In the genomic region with DNA sequence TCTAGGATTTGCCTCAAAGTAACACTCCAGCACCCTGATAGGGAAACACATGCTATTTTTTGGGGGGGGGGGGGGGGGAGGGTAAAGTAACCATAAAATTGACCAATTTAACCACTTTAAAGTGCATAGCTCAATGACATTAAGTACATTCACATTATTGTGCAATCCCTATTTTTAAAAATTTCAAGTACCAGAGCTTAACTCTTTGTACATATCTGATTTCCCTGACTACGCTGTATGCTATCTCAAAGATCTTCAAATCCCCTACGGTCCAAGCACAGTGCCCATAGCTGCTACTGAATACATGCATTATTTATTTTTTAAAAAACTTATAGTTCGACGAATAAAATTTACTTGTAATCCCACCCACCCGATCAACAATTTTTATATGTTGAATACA, we compare ENCODE assay signal across 21 cellular contexts.
DNase-seq lines count a peak whose midpoint lies in the region; ATAC-seq, FAIRE-seq and TF ChIP-seq lines count a peak whose summit lies in the region.
"Had no signal": no experiment of that assay in that cellular context is flagged by ENCODE, and none has a peak within 500 bp of the region (broad histone marks: within the 10 kb centered on the region; RNA-seq: fewer than 3 reads in every experiment).

No MANE protein-coding gene starts in this region.

- H3K14ac ChIP-seq in H1 (ENCODE audit: insufficient read length) = no peak overlapping the region

- 98% methylated on average over 5 of the region's 5 CpGs for WGBS in HepG2 (ENCODE audit: low lambda C conversion rate)
- WGBS in right lobe of liver (ENCODE audit: insufficient coverage, low coverage, low lambda C conversion rate, missing lambda C conversion rate) = 94% methylated on average over 5 of the region's 5 CpGs
- WGBS in H1 (ENCODE audit: extremely low coverage in 1 of 2, insufficient coverage in 1 of 2, insufficient read length in 1 of 2, insufficient replicate concordance in 2 of 2, low coverage in 1 of 2, low lambda C conversion rate in 2 of 2, missing lambda C conversion rate in 1 of 2), 2 experiments = 84% methylated on average over 5 of the region's 5 CpGs; no CpG with 5 or more reads in 1 of the 2 experiments
- WGBS in right cardiac atrium = 99% methylated on average over 5 of the region's 5 CpGs

- H4K5ac ChIP-seq in H1 (ENCODE audit: insufficient read length, low read depth, low read length) = no peak overlapping the region

- no peak for TF ChIP-seq POLR2A in HepG2 (IDR thresholded peaks at IDR 0.05; ENCODE audit: insufficient read depth in 1 of 2, low read depth in 2 of 2, low read length in 2 of 2)
- TF ChIP-seq POLR2A in right lobe of liver (IDR thresholded peaks at IDR 0.05) = no peak
- TF ChIP-seq POLR2A in H1 (IDR thresholded peaks at IDR 0.05; ENCODE audit: control extremely low read depth in 1 of 2, low read depth in 2 of 2, low read length in 2 of 2) = no peak

- no peak for FAIRE-seq in HepG2 (lab: Jason Lieb, UNC)
- FAIRE-seq in H1 (lab: Jason Lieb, UNC) = no peak
- FAIRE-seq: GM12891, GM18507 had no signal

- H3K27ac ChIP-seq in HepG2 (ENCODE audit: extremely low read length, insufficient read depth, low read length) (no peak overlapping the region), right lobe of liver (no peak overlapping the region), SK-N-MC (no peak overlapping the region), H1 (ENCODE audit: low read depth, low read length) (no peak overlapping the region), right cardiac atrium (ENCODE audit: low read length) (no peak overlapping the region)
- H3K27ac ChIP-seq: 22Rv1 had no signal

- in situ Hi-C loops in HepG2 (cut with HindIII; ENCODE audit: extremely low pct_ligation_motif_present, low pct_unique_long_range_greater_than_20kb) = no loop called here
- in situ Hi-C loops in ACHN (cut with HindIII; ENCODE audit: low pct_ligation_motif_present, low pct_unique_long_range_greater_than_20kb, low sequenced_read_pairs) = no loop called here

- no peak overlapping the region for H2BK20ac ChIP-seq in H1 (ENCODE audit: low read length)

- no peak overlapping the region for H3K23ac ChIP-seq in H1 (ENCODE audit: insufficient read length)

- peaks cover 1% of the 10 kb centered on the region for H3K4me1 Mint-ChIP-seq in activated T-cell treated with anti-CD3 and anti-CD28 coated beads, Interleukin-2, amount 50 U/mL, for 24 hours (ENCODE audit: low read depth)

- H2BK120ac ChIP-seq in H1 (replicated peaks; ENCODE audit: low read depth, low read length) = no peak overlapping the region

- H2BK12ac ChIP-seq in H1 (ENCODE audit: low read depth, low read length) = no peak overlapping the region

- DNase-seq in HepG2 (ENCODE audit: low spot score) (no peak), right lobe of liver (no peak), SK-N-MC (ENCODE audit: low read depth, low spot score) (peak; percentile 32), H1 (ENCODE audit: low read depth in 1 of 2, low spot score in 2 of 2) (no peak), ACHN (no peak), right cardiac atrium (no peak)
- no peak for DNase-seq in activated T-cell treated with anti-CD3 and anti-CD28 coated beads, Interleukin-2, amount 50 U/mL, for 24 hours
- DNase-seq: C1 segment of cervical spinal cord; Calu3; CD4-positive, alpha-beta memory T cell; COR-L47; DMS53; DMS79 treated with DMSO at 0.1 percent for 48 hours; GF-D8; GOT3; H7; HCEC 1CT had no signal

- no peaks in the 10 kb centered on the region for H4K20me1 ChIP-seq in HepG2 (ENCODE audit: insufficient read depth, low read length)
- no peaks in the 10 kb centered on the region for H4K20me1 ChIP-seq in H1 (replicated peaks in 1 of 2; ENCODE audit: control insufficient read depth in 1 of 2, insufficient read depth in 2 of 2, low read length in 2 of 2)

- H3K4ac ChIP-seq in H1 (replicated peaks; ENCODE audit: insufficient read length, low read depth, low read length) = no peak overlapping the region

- H4K91ac ChIP-seq in H1 (replicated peaks; ENCODE audit: insufficient read length, low read length) = no peak overlapping the region

- no peak overlapping the region for H3K27ac Mint-ChIP-seq in activated T-cell treated with anti-CD3 and anti-CD28 coated beads, Interleukin-2, amount 50 U/mL, for 24 hours
- H3K27ac Mint-ChIP-seq: CD4-positive, alpha-beta memory T cell had no signal

- H2BK15ac ChIP-seq in H1 (ENCODE audit: low read length) = no peak overlapping the region

- POLR2A ChIA-PET in HepG2 (lab: Yijun Ruan, JAX) = no interaction called here
- POLR2A ChIA-PET in H1 (lab: Charles Lee; ENCODE audit: partially characterized antibody) = no interaction called here

- H4K8ac ChIP-seq in H1 (ENCODE audit: extremely low read depth, insufficient read depth, low read length) = no peak overlapping the region

- H2AK5ac ChIP-seq in H1 (ENCODE audit: low read depth, low read length) = no peak overlapping the region

- H3K4me3 ChIP-seq in HepG2 (replicated peaks in 1 of 3; ENCODE audit: insufficient read depth in 1 of 3, low read depth in 2 of 3, low read length in 3 of 3) (no peak overlapping the region), right lobe of liver (no peak overlapping the region), SK-N-MC (no peak overlapping the region), H1 (ENCODE audit: extremely low read depth in 1 of 4, insufficient read depth in 2 of 4, low read depth in 3 of 4, low read length in 4 of 4) (no peak overlapping the region), right cardiac atrium (ENCODE audit: low read length) (no peak overlapping the region)

- H3K9me3 ChIP-seq in HepG2 (ENCODE audit: low read length) = no peaks in the 10 kb centered on the region
- no peaks in the 10 kb centered on the region for H3K9me3 ChIP-seq in right lobe of liver
- no peaks in the 10 kb centered on the region for H3K9me3 ChIP-seq in SK-N-MC (ENCODE audit: low read depth, low read length)
- no peaks in the 10 kb centered on the region for H3K9me3 ChIP-seq in H1 (ENCODE audit: insufficient read depth in 2 of 2, low read depth in 1 of 2, low read length in 1 of 2)
- H3K9me3 ChIP-seq in right cardiac atrium (ENCODE audit: control insufficient read depth, low read length) = no peaks in the 10 kb centered on the region

- H3K4me1 ChIP-seq in HepG2 (ENCODE audit: insufficient read depth, low read length) (peaks cover 6% of the 10 kb centered on the region; the same call in 1 of the 2 replicates), right lobe of liver (peaks cover 0 to 9% (median 0%) of the 10 kb centered on the region in 4 donors), H1 (replicated peaks in 1 of 4; ENCODE audit: control insufficient read depth in 3 of 4, insufficient read depth in 4 of 4, low read length in 3 of 4) (no peaks in the 10 kb centered on the region), right cardiac atrium (ENCODE audit: control insufficient read depth, insufficient read depth, low read length) (no peaks in the 10 kb centered on the region)

- no peak overlapping the region for H3K56ac ChIP-seq in H1 (replicated peaks; ENCODE audit: insufficient read length, low read depth, low read length)

- H3K9ac ChIP-seq in HepG2 (ENCODE audit: insufficient read depth, low read depth, low read length) (no peak overlapping the region), SK-N-MC (ENCODE audit: insufficient read length) (no peak overlapping the region), H1 (replicated peaks in 1 of 4; ENCODE audit: extremely low read depth in 1 of 4, low read depth in 3 of 4, low read length in 3 of 4) (no peak overlapping the region)

- no peak overlapping the region for H3K18ac ChIP-seq in H1 (ENCODE audit: extremely low read depth, low read length)

- TF ChIP-seq EP300 in HepG2 (IDR thresholded peaks at IDR 0.05; ENCODE audit: low read depth in 2 of 2, low read length in 2 of 2) = no peak
- TF ChIP-seq EP300 in HepG2 (CRISPR knock-in tag; IDR thresholded peaks at IDR 0.05; ENCODE audit: borderline replicate concordance) = no peak
- no peak for TF ChIP-seq EP300 in H1 (IDR thresholded peaks at IDR 0.05; ENCODE audit: borderline replicate concordance in 1 of 2, low read depth in 2 of 2, low read length in 2 of 2)

- H2AFZ ChIP-seq in HepG2 (ENCODE audit: low read length) = no peak overlapping the region
- no peak overlapping the region for H2AFZ ChIP-seq in H1 (ENCODE audit: low read length)

- H3K9me3 Mint-ChIP-seq in activated T-cell treated with anti-CD3 and anti-CD28 coated beads, Interleukin-2, amount 50 U/mL, for 24 hours = no peaks in the 10 kb centered on the region
- H3K9me3 Mint-ChIP-seq: CD4-positive, alpha-beta memory T cell had no signal

- no TSS peak for BruUV-seq in HepG2 (replicated peaks; lab: Mats Ljungman, UMichigan)

- intact Hi-C loops in HepG2 (cut with micrococcal nuclease; ENCODE audit: unreplicated experiment) (no loop called here), right lobe of liver (cut with DNase I) (no loop called here), right cardiac atrium (cut with DNase I) (no loop called here)

- no peaks in the 10 kb centered on the region for H3K79me1 ChIP-seq in H1 (ENCODE audit: low read depth, low read length)

- no peaks in the 10 kb centered on the region for H3K79me2 ChIP-seq in HepG2 (ENCODE audit: insufficient read depth, low read length)
- no peaks in the 10 kb centered on the region for H3K79me2 ChIP-seq in H1 (ENCODE audit: control insufficient read depth in 1 of 2, insufficient read depth in 2 of 2, low read length in 2 of 2)

- no peak for ATAC-seq in HepG2
- ATAC-seq in right lobe of liver = no peak
- ATAC-seq in HG02798 (IDR thresholded peaks at IDR 0.05; ENCODE audit: poor library complexity, unreplicated experiment) = no peak
- no peak for ATAC-seq in right cardiac atrium

- TF ChIP-seq CTCF in HepG2 (CRISPR knock-in tag; IDR thresholded peaks at IDR 0.05) = no peak
- TF ChIP-seq CTCF in right lobe of liver (IDR thresholded peaks at IDR 0.05) = no peak
- no peak for TF ChIP-seq CTCF in H1 (IDR thresholded peaks at IDR 0.05; ENCODE audit: control extremely low read depth in 1 of 3, insufficient read depth in 1 of 3, low read depth in 1 of 3, low read length in 3 of 3)

- H3K36me3 ChIP-seq in HepG2 (replicated peaks in 1 of 2; ENCODE audit: control insufficient read depth in 1 of 2, insufficient read depth in 2 of 2, low read length in 2 of 2) (peaks cover 8 to 50% of the 10 kb centered on the region in 2 experiments), right lobe of liver (peaks cover 0 to 20% (median 5%) of the 10 kb centered on the region in 4 donors), SK-N-MC (ENCODE audit: insufficient read depth, low read length) (peaks cover 33% of the 10 kb centered on the region), H1 (ENCODE audit: control insufficient read depth in 2 of 4, insufficient read depth in 4 of 4, low read length in 3 of 4) (peaks cover 2 to 36% (median 18%) of the 10 kb centered on the region in 4 experiments; a peak in 6 of 8 replicates)

- CTCF ChIA-PET in HepG2 (lab: Yijun Ruan, JAX; ENCODE audit: low intra/inter-chr PET ratio, low total read pairs) = no interaction called here
- CTCF ChIA-PET in H1 (lab: Charles Lee; ENCODE audit: partially characterized antibody) = interaction anchor here (1.1 kb wide), 1 partner anchor 91 kb away, joined by 3 read pairs; no protein-coding TSS in a partner anchor

- H3K36me3 Mint-ChIP-seq in activated T-cell treated with anti-CD3 and anti-CD28 coated beads, Interleukin-2, amount 50 U/mL, for 24 hours (ENCODE audit: low read depth) = peaks cover 10% of the 10 kb centered on the region

- TF ChIP-seq RAD21 in HepG2 (CRISPR knock-in tag; IDR thresholded peaks at IDR 0.05) = no peak
- TF ChIP-seq RAD21 in H1 (IDR thresholded peaks at IDR 0.05 in 1 of 2, conservative IDR thresholded peaks at IDR 0.05 in 1 of 2; ENCODE audit: low read depth in 2 of 2, low read length in 2 of 2) = no peak

- no peak overlapping the region for H3K4me3 Mint-ChIP-seq in activated T-cell treated with anti-CD3 and anti-CD28 coated beads, Interleukin-2, amount 50 U/mL, for 24 hours
- H3K4me3 Mint-ChIP-seq: CD4-positive, alpha-beta memory T cell had no signal

- no peak overlapping the region for H2BK5ac ChIP-seq in H1 (ENCODE audit: low read depth, low read length)

- no peaks in the 10 kb centered on the region for H3K23me2 ChIP-seq in H1 (ENCODE audit: low read depth, low read length)

- no peaks in the 10 kb centered on the region for H3K27me3 ChIP-seq in HepG2 (ENCODE audit: control insufficient read depth in 1 of 2, insufficient read depth in 2 of 2, low read length in 2 of 2)
- H3K27me3 ChIP-seq in right lobe of liver = no peaks in the 10 kb centered on the region
- H3K27me3 ChIP-seq in H1 (replicated peaks in 1 of 4; ENCODE audit: control insufficient read depth in 3 of 4, extremely low read depth in 1 of 4, insufficient read depth in 3 of 4, low read length in 3 of 4) = no peaks in the 10 kb centered on the region
- H3K27me3 ChIP-seq in right cardiac atrium (ENCODE audit: control insufficient read depth, insufficient read depth) = no peaks in the 10 kb centered on the region

- H3K4me2 ChIP-seq in HepG2 (ENCODE audit: low read depth, low read length) (no peak overlapping the region), H1 (ENCODE audit: insufficient read depth in 1 of 2, low read depth in 2 of 2, low read length in 2 of 2) (no peak overlapping the region)

- no peaks in the 10 kb centered on the region for H3K27me3 Mint-ChIP-seq in activated T-cell treated with anti-CD3 and anti-CD28 coated beads, Interleukin-2, amount 50 U/mL, for 24 hours
- H3K27me3 Mint-ChIP-seq: CD4-positive, alpha-beta memory T cell had no signal
